Comparison of ENCODE assay signal across 17 cellular contexts in genomic region chr6:34362176-34362575, GRCh38. TPM values are rescaled to one million over a fixed set of nuclear protein-coding genes. Genes with fewer than 3 reads are reported as not detected.
DNase-seq lines count a peak whose midpoint lies in the region; ATAC-seq and TF ChIP-seq lines count a peak whose summit lies in the region.
"Had no signal": no experiment of that assay in that cellular context is flagged by ENCODE, and none has a peak within 500 bp of the region (broad histone marks: within the 10 kb centered on the region; RNA-seq: fewer than 3 reads in every experiment).

No MANE protein-coding gene starts in this region.

- H3K36me3 ChIP-seq in left ventricle myocardium inferior (no peaks in the 10 kb centered on the region), KOPT-K1 (ENCODE audit: insufficient read depth, low read length) (no peaks in the 10 kb centered on the region), ascending aorta (no peaks in the 10 kb centered on the region), gastrocnemius medialis (no peaks in the 10 kb centered on the region)

- H3K27ac ChIP-seq in left ventricle myocardium inferior (replicated peaks) (peak overlapping the region; percentile 84), KOPT-K1 (ENCODE audit: low read depth, low read length, poor library complexity, severe bottlenecking) (peak overlapping the region; percentile 46), ascending aorta (peak overlapping the region; percentile 59 to 72), gastrocnemius medialis (peak overlapping the region; percentile 85 to 94 (median 89))
- H3K27ac ChIP-seq: C4-2B had no signal

- DNase-seq in left ventricle myocardium inferior (no peak), left cardiac atrium (no peak), ascending aorta (ENCODE audit: low spot score in 2 of 2) (no peak), gastrocnemius medialis (no peak), NCI-H82 (lab: John Stamatoyannopoulos, UW) (no peak), KG1 (lab: John Stamatoyannopoulos, UW) (no peak)
- DNase-seq: EL; NCI-H1105; NCI-H146; NCI-H2029; NCI-H226; NCI-H510A treated with DMSO at 0.1 percent for 48 hours; NCI-H748 treated with DMSO at 0.1 percent for 48 hours; NK-92 treated with Interleukin-12 subunit alpha and Interleukin-12 subunit beta, amount 100 ng/mL, for 24 hours; OCI-M1 had no signal

- H3K4me1 ChIP-seq in left ventricle myocardium inferior (peaks cover 81% of the 10 kb centered on the region), ascending aorta (peaks cover 0 to 37% of the 10 kb centered on the region in 2 donors), gastrocnemius medialis (peaks cover 65 to 70% of the 10 kb centered on the region in 2 donors)

- in situ Hi-C loops in gastrocnemius medialis (cut with MboI; ENCODE audit: low sequenced_read_pairs in 4 of 4) = no loop called here

- no peak for ATAC-seq in left cardiac atrium
- no peak for ATAC-seq in gastrocnemius medialis

- no peak overlapping the region for H3K4me3 ChIP-seq in left ventricle myocardium inferior
- no peak overlapping the region for H3K4me3 ChIP-seq in ascending aorta
- H3K4me3 ChIP-seq in gastrocnemius medialis = no peak overlapping the region

- no peak for TF ChIP-seq POLR2A in gastrocnemius medialis (IDR thresholded peaks at IDR 0.05)

- TF ChIP-seq CTCF in left ventricle myocardium inferior (IDR thresholded peaks at IDR 0.05; ENCODE audit: borderline replicate concordance) = no peak
- TF ChIP-seq CTCF in ascending aorta (IDR thresholded peaks at IDR 0.05) = no peak
- TF ChIP-seq CTCF in gastrocnemius medialis (IDR thresholded peaks at IDR 0.05 in 4 of 5, conservative IDR thresholded peaks at IDR 0.05 in 1 of 5) = no peak

- H3K9me3 ChIP-seq in left ventricle myocardium inferior (replicated peaks) = no peaks in the 10 kb centered on the region
- no peaks in the 10 kb centered on the region for H3K9me3 ChIP-seq in KOPT-K1 (ENCODE audit: insufficient read depth, low read length, poor library complexity, severe bottlenecking)
- peaks cover 0 to 7% of the 10 kb centered on the region in 2 donors for H3K9me3 ChIP-seq in ascending aorta
- no peaks in the 10 kb centered on the region for H3K9me3 ChIP-seq in gastrocnemius medialis

- intact Hi-C loops in left ventricle myocardium inferior (cut with micrococcal nuclease) = no loop called here
- intact Hi-C loops in left cardiac atrium (cut with DNase I) = no loop called here
- intact Hi-C loops in ascending aorta (cut with DNase I) = loop anchor here (2.0 kb wide), 1 partner anchor 31 kb away; the partner anchor contains the start of gene NUDT3
- intact Hi-C loops in gastrocnemius medialis (cut with DNase I; ENCODE audit: low total_unique reads) = loop anchor here (2.0 kb wide), 1 partner anchor 85 kb away; no protein-coding TSS in a partner anchor

- no peaks in the 10 kb centered on the region for H3K27me3 ChIP-seq in left ventricle myocardium inferior (ENCODE audit: low read depth)
- no peaks in the 10 kb centered on the region for H3K27me3 ChIP-seq in ascending aorta
- no peaks in the 10 kb centered on the region for H3K27me3 ChIP-seq in gastrocnemius medialis

RNA-seq across cellular contexts. Expression of gene NUDT3, which starts 30.3 kb away (rescaled TPM):
- total RNA-seq in left ventricle myocardium inferior = 50.1 TPM
- 10 to 100 TPM; 36.6 to 53.6 TPM for total RNA-seq in left cardiac atrium
- total RNA-seq in ascending aorta = 18.8 TPM
- 10 to 100 TPM; 40.0 to 71.9 (median 50.6) TPM for total RNA-seq in gastrocnemius medialis

Comparison
In these comparisons a context has a peak if more than half of its experiments do, and no peak if none do; other contexts are left out.
1. intact Hi-C loops: an anchor here in ascending aorta (2.0 kb wide) and gastrocnemius medialis (2.0 kb wide); none called in left ventricle myocardium inferior and left cardiac atrium.